ENCODE assay signal across 13 cellular contexts in genomic region chr2:178066324-178066723, GRCh38. TPM values are rescaled to one million over a fixed set of nuclear protein-coding genes. Genes with fewer than 3 reads are reported as not detected.
DNase-seq lines count a peak whose midpoint lies in the region; ATAC-seq and TF ChIP-seq lines count a peak whose summit lies in the region.
"Had no signal": no experiment of that assay in that cellular context is flagged by ENCODE, and none has a peak within 500 bp of the region (broad histone marks: within the 10 kb centered on the region; RNA-seq: fewer than 3 reads in every experiment).

No MANE protein-coding gene starts in this region.

- H3K27me3 Mint-ChIP-seq in H9 (ENCODE audit: low read depth): peaks cover 15% of the 10 kb centered on the region

- no peaks in the 10 kb centered on the region; a peak in 1 of 5 replicates for H3K9me3 Mint-ChIP-seq in H9
- H3K9me3 Mint-ChIP-seq: CD14-positive monocyte; CD8-positive, alpha-beta T cell had no signal

- TF ChIP-seq EP300 in gastroesophageal sphincter (IDR thresholded peaks at IDR 0.05): no peak

- H3K27ac ChIP-seq in gastroesophageal sphincter (no peak overlapping the region), neuronal stem cell (replicated peaks; ENCODE audit: low read length) (no peak overlapping the region), aorta (ENCODE audit: low read depth in 1 of 2, low read length in 2 of 2) (no peak overlapping the region), H9 (ENCODE audit: insufficient read length, low read depth, low read length) (no peak overlapping the region)
- H3K27ac ChIP-seq: GM23248 had no signal

- H3K4me3 ChIP-seq in gastroesophageal sphincter (no peak overlapping the region), neuronal stem cell (ENCODE audit: low read length in 2 of 2) (no peak overlapping the region), aorta (ENCODE audit: low read length in 2 of 2) (no peak overlapping the region)
- H3K4me3 ChIP-seq: A549, GM23248 had no signal

- H3K27ac Mint-ChIP-seq in H9: no peak overlapping the region
- H3K27ac Mint-ChIP-seq: CD14-positive monocyte; CD8-positive, alpha-beta T cell had no signal

- H3K18ac ChIP-seq in neuronal stem cell (ENCODE audit: low read length) (peak overlapping the region; percentile 86), H9 (ENCODE audit: insufficient read length, low read depth, low read length) (no peak overlapping the region)

- H4K20me1 ChIP-seq in H9 (ENCODE audit: control insufficient read depth, insufficient read depth, insufficient read length): no peaks in the 10 kb centered on the region

- no peaks in the 10 kb centered on the region for H3K23me2 ChIP-seq in H9 (ENCODE audit: insufficient read length, low read depth, low read length, poor library complexity, severe bottlenecking)

- no peak overlapping the region for H4K5ac ChIP-seq in H9 (ENCODE audit: insufficient read length, low read depth, low read length)

- TF ChIP-seq CTCF in gastroesophageal sphincter (IDR thresholded peaks at IDR 0.05) (no peak), H9 (conservative IDR thresholded peaks at IDR 0.05) (no peak)

- H2AFZ ChIP-seq in neuronal stem cell (ENCODE audit: low read length): no peak overlapping the region
- no peak overlapping the region for H2AFZ ChIP-seq in H9 (ENCODE audit: low read length)
- H2AFZ ChIP-seq: GM23248 had no signal

- no peaks in the 10 kb centered on the region for H3K36me3 ChIP-seq in gastroesophageal sphincter
- H3K36me3 ChIP-seq in neuronal stem cell (replicated peaks in 1 of 2; ENCODE audit: control insufficient read depth in 2 of 2, insufficient read depth in 2 of 2, low read length in 2 of 2): no peaks in the 10 kb centered on the region
- H3K36me3 ChIP-seq in aorta (ENCODE audit: control insufficient read depth in 1 of 2, insufficient read depth in 2 of 2, low read length in 1 of 2): no peaks in the 10 kb centered on the region

- H3K14ac ChIP-seq in neuronal stem cell (ENCODE audit: low read length) (peak overlapping the region; percentile 39), H9 (ENCODE audit: insufficient read depth, low read length) (no peak overlapping the region)

- peaks cover 0 to 4% of the 10 kb centered on the region in 2 experiments; a peak in 1 of 4 replicates for H3K4me1 Mint-ChIP-seq in H9
- H3K4me1 Mint-ChIP-seq: CD14-positive monocyte had no signal

- H2BK120ac ChIP-seq in neuronal stem cell (ENCODE audit: low read depth, low read length) (no peak overlapping the region), H9 (ENCODE audit: low read depth, low read length, poor library complexity, severe bottlenecking) (no peak overlapping the region)

- H2BK20ac ChIP-seq in H9 (ENCODE audit: low read depth, low read length, poor library complexity, severe bottlenecking): no peak overlapping the region

- WGBS in gastroesophageal sphincter (ENCODE audit: low coverage in 1 of 2), 2 donors: 89 to 95% methylated on average over 1 to 2 of the region's 3 CpGs
- no CpG with 5 or more reads among the region's 3 CpGs for WGBS in neuronal stem cell (ENCODE audit: extremely low coverage in 2 of 2, insufficient read length in 2 of 2, insufficient replicate concordance in 1 of 2), 2 donors
- WGBS in aorta, 2 donors: 93 to 96% methylated on average over 3 of the region's 3 CpGs
- no CpG with 5 or more reads among the region's 3 CpGs for WGBS in H9 (ENCODE audit: extremely low coverage, insufficient read length, low lambda C conversion rate)

- no peaks in the 10 kb centered on the region for H3K79me1 ChIP-seq in neuronal stem cell (ENCODE audit: low read depth, low read length)
- no peaks in the 10 kb centered on the region for H3K79me1 ChIP-seq in H9 (ENCODE audit: insufficient read depth, low read depth, low read length, poor library complexity, severe bottlenecking)

- H2BK15ac ChIP-seq in neuronal stem cell (ENCODE audit: low read length): peak overlapping the region; percentile 43
- H2BK15ac ChIP-seq in H9 (ENCODE audit: low read depth, low read length): no peak overlapping the region

- H3K36me3 Mint-ChIP-seq in H9 (ENCODE audit: insufficient read depth in 1 of 3, low read depth in 3 of 3): no peaks in the 10 kb centered on the region
- H3K36me3 Mint-ChIP-seq: CD14-positive monocyte; CD8-positive, alpha-beta T cell had no signal

- ATAC-seq in gastroesophageal sphincter: peak; percentile 25
- peak; percentile 19 for ATAC-seq in stimulated activated naive CD8-positive, alpha-beta T cell treated with anti-CD3 and anti-CD28 coated beads, Interleukin-15, Interleukin-2, amounts not matched to agents 100 U/mL and 50 U/mL, for 24 hours
- peak; percentile 11 for ATAC-seq in aorta (ENCODE audit: low FRiP score)
- ATAC-seq in GM18498 (IDR thresholded peaks at IDR 0.05; ENCODE audit: unreplicated experiment): no peak
- ATAC-seq: CD8-positive, alpha-beta T cell had no signal

- H2BK12ac ChIP-seq in neuronal stem cell (ENCODE audit: low read length): no peak overlapping the region
- no peak overlapping the region for H2BK12ac ChIP-seq in H9 (ENCODE audit: insufficient read length, low read depth, low read length)

- no peak overlapping the region for H3K4me2 ChIP-seq in neuronal stem cell (ENCODE audit: insufficient read depth, low read length, poor library complexity, severe bottlenecking)
- H3K4me2 ChIP-seq in H9 (ENCODE audit: insufficient read depth, insufficient read length, low read length): no peak overlapping the region
- H3K4me2 ChIP-seq: A549 had no signal

- H4K91ac ChIP-seq in neuronal stem cell (ENCODE audit: low read depth, low read length, poor library complexity) (no peak overlapping the region), H9 (ENCODE audit: insufficient read length, low read depth, low read length) (no peak overlapping the region)

- H3K9ac ChIP-seq in neuronal stem cell (ENCODE audit: low read depth, low read length, poor library complexity): peak overlapping the region; percentile 55
- H3K9ac ChIP-seq in H9 (ENCODE audit: extremely low read depth, insufficient read length, low read length): no peak overlapping the region
- H3K9ac ChIP-seq: GM23248 had no signal

- no peak overlapping the region for H3T11ph ChIP-seq in H9 (ENCODE audit: low read length)

- H3K23ac ChIP-seq in neuronal stem cell (ENCODE audit: low read depth, low read length, poor library complexity) (peak overlapping the region; percentile 43), H9 (ENCODE audit: insufficient read length, low read depth, low read length) (no peak overlapping the region)

- H3K4ac ChIP-seq in neuronal stem cell (ENCODE audit: low read length): no peak overlapping the region
- H3K4ac ChIP-seq in H9 (ENCODE audit: low read depth, low read length): no peak overlapping the region

- H4K8ac ChIP-seq in neuronal stem cell (ENCODE audit: low read depth, low read length): peak overlapping the region; percentile 92
- H4K8ac ChIP-seq in H9 (replicated peaks; ENCODE audit: insufficient read length, low read depth, low read length): no peak overlapping the region

- no peaks in the 10 kb centered on the region for H3K4me1 ChIP-seq in gastroesophageal sphincter
- H3K4me1 ChIP-seq in neuronal stem cell (ENCODE audit: control insufficient read depth in 2 of 2, insufficient read depth in 1 of 2, low read depth in 1 of 2, low read length in 2 of 2): no peaks in the 10 kb centered on the region
- H3K4me1 ChIP-seq in aorta (ENCODE audit: control insufficient read depth in 1 of 2, insufficient read depth in 2 of 2, low read length in 2 of 2): no peaks in the 10 kb centered on the region
- H3K4me1 ChIP-seq in H9 (ENCODE audit: insufficient read depth, low read length): no peaks in the 10 kb centered on the region

- H3K56ac ChIP-seq in H9 (ENCODE audit: insufficient read length, low read depth, low read length): no peak overlapping the region

- DNase-seq in neuronal stem cell (ENCODE audit: low spot score) (no peak), aorta (no peak), H9 (no peak), SIG-M5 treated with dmso at 0.1 percent for 504 hours (lab: John Stamatoyannopoulos, UW; ENCODE audit: unreplicated experiment) (no peak)
- no peak for DNase-seq in stimulated activated naive CD8-positive, alpha-beta T cell treated with anti-CD3 and anti-CD28 coated beads, Interleukin-15, Interleukin-2, amounts not matched to agents 100 U/mL and 50 U/mL, for 24 hours
- DNase-seq: CD8-positive, alpha-beta T cell; COR-L47; GF-D8; GM23248 had no signal

- H3K79me2 ChIP-seq in H9 (ENCODE audit: insufficient read depth, low read length): no peaks in the 10 kb centered on the region

- H2BK5ac ChIP-seq in neuronal stem cell (ENCODE audit: low read length) (no peak overlapping the region), H9 (ENCODE audit: insufficient read length, low read length) (no peak overlapping the region)

- no peak for TF ChIP-seq POLR2A in gastroesophageal sphincter (IDR thresholded peaks at IDR 0.05)

- intact Hi-C loops in aorta (cut with DNase I): no loop called here

- no peaks in the 10 kb centered on the region for H3K9me3 ChIP-seq in gastroesophageal sphincter
- no peaks in the 10 kb centered on the region for H3K9me3 ChIP-seq in neuronal stem cell (replicated peaks in 1 of 2; ENCODE audit: control insufficient read depth in 2 of 2, insufficient read depth in 1 of 2, low read depth in 1 of 2, low read length in 2 of 2)
- H3K9me3 ChIP-seq in aorta (ENCODE audit: control insufficient read depth, low read length): no peaks in the 10 kb centered on the region
- H3K9me3 ChIP-seq in H9 (ENCODE audit: control insufficient read depth, low read depth, low read length): no peaks in the 10 kb centered on the region
- H3K9me3 ChIP-seq: A549 had no signal

- H3K4me3 Mint-ChIP-seq in H9: no peak overlapping the region
- H3K4me3 Mint-ChIP-seq: CD8-positive, alpha-beta T cell had no signal

- H3K27me3 ChIP-seq in gastroesophageal sphincter (peaks cover 8% of the 10 kb centered on the region), neuronal stem cell (ENCODE audit: control insufficient read depth in 3 of 3, insufficient read depth in 3 of 3, low read depth in 1 of 3, low read length in 3 of 3) (peaks cover 0 to 19% (median 0%) of the 10 kb centered on the region in 3 experiments), aorta (ENCODE audit: control insufficient read depth in 1 of 2, insufficient read depth in 2 of 2, low read length in 1 of 2) (peaks cover 0 to 2% of the 10 kb centered on the region in 2 donors), H9 (ENCODE audit: insufficient read depth, low read length) (no peaks in the 10 kb centered on the region; the same call in 1 of the 2 replicates)

- H2AK5ac ChIP-seq in neuronal stem cell (ENCODE audit: low read depth, low read length): peak overlapping the region; percentile 93
- no peak overlapping the region for H2AK5ac ChIP-seq in H9 (ENCODE audit: insufficient read length, low read length)

RNA-seq across cellular contexts. Expression of gene PDE11A, which starts 6.3 kb away (rescaled TPM):
- total RNA-seq in gastroesophageal sphincter: 1 to 10 TPM in 1 of 4 donors, under 1 TPM in 2, not detected in 1; 0.13 to 1.9 (median 0.16) TPM
- 0.08 TPM for polyA plus RNA-seq in neuronal stem cell (2013, experiment 1 of 2)
- 0.08 TPM for polyA plus RNA-seq in neuronal stem cell (2013, experiment 2 of 2)
- 1 to 10 TPM in 1 of 2 donors, under 1 TPM in 1; 0.78 to 1.2 TPM for total RNA-seq in aorta
- polyA plus RNA-seq in aorta: under 1 TPM; 0.03 to 0.38 TPM
- 0.13 and 0.37 TPM in 2 replicates for total RNA-seq in H9 (2021)
- total RNA-seq: CD8-positive, alpha-beta T cell had no signal
- polyA plus RNA-seq: CD14-positive monocyte had no signal

RNA-seq across cellular contexts. Expression of gene RBM45, which starts 45.9 kb away (rescaled TPM):
- total RNA-seq in gastroesophageal sphincter: 10 to 100 TPM in 1 of 4 donors, 1 to 10 TPM in 3; 5.6 to 20.9 (median 9.2) TPM
- 16.6 TPM for polyA plus RNA-seq in neuronal stem cell (2013, experiment 1 of 2)
- 15.2 TPM for polyA plus RNA-seq in neuronal stem cell (2013, experiment 2 of 2)
- total RNA-seq in aorta: 10 to 100 TPM; 12.9 TPM
- 10 to 100 TPM in 1 of 2 donors, 1 to 10 TPM in 1; 5.4 to 11.4 TPM for polyA plus RNA-seq in aorta
- 10.0 and 13.9 TPM in 2 replicates for total RNA-seq in H9 (2021)
